Comparison of ENCODE assay signal across 1 cellular context in the genomic region with DNA sequence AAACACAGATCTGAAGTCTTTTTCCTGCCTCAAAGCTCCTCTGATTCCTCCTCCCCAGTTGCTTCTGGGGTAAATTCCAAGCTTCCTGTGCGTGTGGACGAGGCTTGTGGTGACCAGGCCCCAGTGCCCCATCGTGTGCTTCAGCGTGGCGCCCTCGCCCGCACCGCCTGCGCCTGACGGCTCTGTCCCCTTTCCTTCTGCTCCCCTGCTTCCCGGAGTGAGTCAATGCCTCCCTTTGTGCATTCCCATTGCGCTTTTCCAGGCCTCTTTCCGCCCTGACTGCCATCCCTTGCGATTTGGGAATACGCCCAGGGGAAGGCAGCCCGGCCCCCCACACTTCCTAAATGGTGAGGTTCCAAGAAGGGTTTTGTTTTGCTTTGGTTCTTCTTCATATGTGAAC.
TF ChIP-seq lines count a peak whose summit lies in the region.

No MANE protein-coding gene starts in this region.

TF ChIP-seq in WTC11, 78 proteins besides CTCF, POLR2A, EP300 and RAD21 (continued from another document):
- TF ChIP-seq, protein P1, sequence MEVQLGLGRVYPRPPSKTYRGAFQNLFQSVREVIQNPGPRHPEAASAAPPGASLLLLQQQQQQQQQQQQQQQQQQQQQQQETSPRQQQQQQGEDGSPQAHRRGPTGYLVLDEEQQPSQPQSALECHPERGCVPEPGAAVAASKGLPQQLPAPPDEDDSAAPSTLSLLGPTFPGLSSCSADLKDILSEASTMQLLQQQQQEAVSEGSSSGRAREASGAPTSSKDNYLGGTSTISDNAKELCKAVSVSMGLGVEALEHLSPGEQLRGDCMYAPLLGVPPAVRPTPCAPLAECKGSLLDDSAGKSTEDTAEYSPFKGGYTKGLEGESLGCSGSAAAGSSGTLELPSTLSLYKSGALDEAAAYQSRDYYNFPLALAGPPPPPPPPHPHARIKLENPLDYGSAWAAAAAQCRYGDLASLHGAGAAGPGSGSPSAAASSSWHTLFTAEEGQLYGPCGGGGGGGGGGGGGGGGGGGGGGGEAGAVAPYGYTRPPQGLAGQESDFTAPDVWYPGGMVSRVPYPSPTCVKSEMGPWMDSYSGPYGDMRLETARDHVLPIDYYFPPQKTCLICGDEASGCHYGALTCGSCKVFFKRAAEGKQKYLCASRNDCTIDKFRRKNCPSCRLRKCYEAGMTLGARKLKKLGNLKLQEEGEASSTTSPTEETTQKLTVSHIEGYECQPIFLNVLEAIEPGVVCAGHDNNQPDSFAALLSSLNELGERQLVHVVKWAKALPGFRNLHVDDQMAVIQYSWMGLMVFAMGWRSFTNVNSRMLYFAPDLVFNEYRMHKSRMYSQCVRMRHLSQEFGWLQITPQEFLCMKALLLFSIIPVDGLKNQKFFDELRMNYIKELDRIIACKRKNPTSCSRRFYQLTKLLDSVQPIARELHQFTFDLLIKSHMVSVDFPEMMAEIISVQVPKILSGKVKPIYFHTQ (CRISPR knock-in tag; IDR thresholded peaks at IDR 0.05) = no peak
- no peak for TF ChIP-seq NR1H2 (CRISPR knock-in tag; IDR thresholded peaks at IDR 0.05)
